In the genomic region with DNA sequence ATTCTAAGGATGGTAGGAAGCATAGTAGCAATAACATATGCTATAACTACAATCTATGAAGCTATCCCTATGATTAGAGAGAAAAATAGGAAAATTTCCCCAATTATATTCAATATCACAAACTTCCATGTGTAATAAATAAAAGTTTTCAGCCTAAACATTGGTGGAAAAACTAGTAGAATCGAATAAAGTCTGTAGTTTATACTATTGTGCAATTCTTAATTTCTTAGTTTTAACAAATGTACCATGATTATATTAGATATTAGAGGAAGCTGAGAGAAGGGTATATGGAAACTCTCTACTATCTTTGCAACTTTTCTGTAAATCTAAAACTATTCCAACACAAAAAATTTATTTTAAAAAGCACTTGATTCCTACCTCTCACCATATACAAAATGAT, we compare ENCODE assay signal across 30 cellular contexts. TPM values are rescaled to one million over a fixed set of nuclear protein-coding genes. Genes with fewer than 3 reads are reported as not detected.
"Had no signal": no experiment of that assay in that cellular context is flagged by ENCODE, and none has a peak within 500 bp of the region (broad histone marks: within the 10 kb centered on the region; RNA-seq: fewer than 3 reads in every experiment).

No MANE protein-coding gene starts in this region.

- H3K4me1 Mint-ChIP-seq: endodermal cell had no signal

- FAIRE-seq: colon, endometrium, endothelial cell of umbilical vein, frontal cortex had no signal

- H3K27me3 ChIP-seq: colonic mucosa, gastrocnemius medialis, gastroesophageal sphincter, heart left ventricle had no signal

- H3K9me3 Mint-ChIP-seq: dendritic cell treated with granulocyte-macrophage colony-stimulating factor and Interleukin-4, amounts not matched to agents 40 ng/mL and 50 ng/mL, for 4 days; effector memory CD8-positive, alpha-beta T cell; endodermal cell had no signal

- ATAC-seq: effector memory CD8-positive, alpha-beta T cell; esophagus mucosa; foreskin keratinocyte; gastrocnemius medialis; gastroesophageal sphincter; heart left ventricle; heart right ventricle had no signal

- H3K27ac ChIP-seq: colonic mucosa, coronary artery, dorsolateral prefrontal cortex, epithelial cell of prostate, esophagus muscularis mucosa, esophagus squamous epithelium, foreskin keratinocyte, gastrocnemius medialis, gastroesophageal sphincter, heart left ventricle, heart right ventricle had no signal

- H3K4me3 Mint-ChIP-seq: dendritic cell treated with granulocyte-macrophage colony-stimulating factor and Interleukin-4, amounts not matched to agents 40 ng/mL and 50 ng/mL, for 4 days; effector memory CD8-positive, alpha-beta T cell; endodermal cell had no signal

- H3K36me3 ChIP-seq: colonic mucosa, esophagus muscularis mucosa, esophagus squamous epithelium, gastrocnemius medialis, gastroesophageal sphincter, heart left ventricle, heart right ventricle had no signal

- H3K4me3 ChIP-seq: colonic mucosa, coronary artery, dorsolateral prefrontal cortex, esophagus muscularis mucosa, esophagus squamous epithelium, gastrocnemius medialis, gastroesophageal sphincter, heart left ventricle, heart right ventricle had no signal

- DNase-seq: colonic mucosa; cortex of kidney; dermis blood vessel endothelial cell; dorsolateral prefrontal cortex; effector CD4-positive, alpha-beta T cell; effector CD8-positive, alpha-beta T cell; effector memory CD4-positive, alpha-beta T cell; effector memory CD8-positive, alpha-beta T cell; endodermal cell; erythroblast; esophagus squamous epithelium; foreskin fibroblast; foreskin keratinocyte; foreskin melanocyte; gastrocnemius medialis; glutamatergic neuron; head of caudate nucleus; heart left ventricle; heart right ventricle had no signal

- H3K4me1 ChIP-seq: colonic mucosa, esophagus muscularis mucosa, esophagus squamous epithelium, foreskin keratinocyte, gastrocnemius medialis, gastroesophageal sphincter, heart left ventricle had no signal

- H3K9me3 ChIP-seq: colonic mucosa, esophagus muscularis mucosa, esophagus squamous epithelium, gastrocnemius medialis, gastroesophageal sphincter, heart left ventricle, heart right ventricle had no signal

- H3K27me3 Mint-ChIP-seq: dendritic cell treated with granulocyte-macrophage colony-stimulating factor and Interleukin-4, amounts not matched to agents 40 ng/mL and 50 ng/mL, for 4 days; effector memory CD8-positive, alpha-beta T cell had no signal

- H3K27ac Mint-ChIP-seq: dendritic cell treated with granulocyte-macrophage colony-stimulating factor and Interleukin-4, amounts not matched to agents 40 ng/mL and 50 ng/mL, for 4 days; effector memory CD8-positive, alpha-beta T cell; endodermal cell had no signal

RNA-seq across cellular contexts. Expression of gene GFI1, which starts 13.8 kb away (rescaled TPM):
- total RNA-seq: dermis microvascular lymphatic vessel endothelial cell, frontal cortex, gastrocnemius medialis had no signal
